13 cellular contexts compared by ENCODE assay signal in genomic region chr11:45091563-45092392, GRCh38. TPM values are rescaled to one million over a fixed set of nuclear protein-coding genes. Genes with fewer than 3 reads are reported as not detected.
DNase-seq lines count a peak whose midpoint lies in the region; FAIRE-seq and TF ChIP-seq lines count a peak whose summit lies in the region.
"Had no signal": no experiment of that assay in that cellular context is flagged by ENCODE, and none has a peak within 500 bp of the region (broad histone marks: within the 10 kb centered on the region; RNA-seq: fewer than 3 reads in every experiment).

No MANE protein-coding gene starts in this region.

- intact Hi-C loops in MCF 10A (cut with micrococcal nuclease) = no loop called here
- intact Hi-C loops in kidney (cut with DNase I) = no loop called here
- intact Hi-C loops in activated T-helper 1 cell treated with anti-CD3 and anti-CD28 coated beads, Interleukin-12 subunit alpha, Interleukin-12 subunit beta, Interleukin-2, Interleukin-4 antibody, amounts not matched to agents 30 ng/mL and 10 ng/mL and 1 ng/mL, durations not matched to agents 14 hours and 24 hours and 36 hours (cut with micrococcal nuclease) = no loop called here

- no TSS peak for BruUV-seq in MCF 10A (replicated peaks; lab: Mats Ljungman, UMichigan)

- POLR2A ChIA-PET in MCF 10A (lab: Yijun Ruan, JAX) = interaction anchor here (1.2 kb wide), 1 partner anchor 151 kb away, joined by 3 read pairs; no protein-coding TSS in a partner anchor

- H3K4me3 ChIP-seq in AG10803 (ENCODE audit: low read length) (no peak overlapping the region), kidney (ENCODE audit: low read length in 2 of 2) (no peak overlapping the region), BE2C (ENCODE audit: low read depth, low read length) (no peak overlapping the region)

- no peaks in the 10 kb centered on the region for H3K27me3 ChIP-seq in BE2C

- H3K36me3 Mint-ChIP-seq in MCF 10A (ENCODE audit: insufficient read depth, unreplicated experiment) = peaks cover 6% of the 10 kb centered on the region
- H3K36me3 Mint-ChIP-seq in activated T-helper 1 cell treated with anti-CD3 and anti-CD28 coated beads, Interleukin-12 subunit alpha, Interleukin-12 subunit beta, Interleukin-2, Interleukin-4 antibody, amounts not matched to agents 30 ng/mL and 10 ng/mL and 1 ng/mL, durations not matched to agents 14 hours and 24 hours and 36 hours (ENCODE audit: low read depth) = no peaks in the 10 kb centered on the region
- H3K36me3 Mint-ChIP-seq: stimulated activated memory B cell treated with anti-CD40 and anti-IgM and Interleukin-4, amounts not matched to agents 10 μg/mL and 1 μg/mL and 100 μg/mL, for 72 hours had no signal

- H3K27ac ChIP-seq in kidney (ENCODE audit: low read depth in 2 of 2, low read length in 2 of 2) = peak overlapping the region in 1 of 2 donors; percentile 23

- peak; percentile 77 for DNase-seq in AG10803 (ENCODE audit: low read depth)
- DNase-seq in GM03348 (ENCODE audit: low spot score) = peak; percentile 53
- DNase-seq in MCF 10A (ENCODE audit: unreplicated experiment) = no peak
- DNase-seq in kidney = peak; percentile 87
- no peak for DNase-seq in GM19239 (ENCODE audit: insufficient read length, low spot score)
- DNase-seq in NCI-H526 treated with DMSO at 0.1 percent for 48 hours (lab: John Stamatoyannopoulos, UW) = no peak
- DNase-seq in BE2C = no peak
- DNase-seq in activated T-helper 1 cell treated with anti-CD3 and anti-CD28 coated beads, Interleukin-12 subunit alpha, Interleukin-12 subunit beta, Interleukin-2, Interleukin-4 antibody, amounts not matched to agents 30 ng/mL and 10 ng/mL and 1 ng/mL, durations not matched to agents 14 hours and 24 hours and 36 hours (ENCODE audit: low spot score) = no peak
- DNase-seq: midbrain, NCI-H2029, RPMI8226 had no signal

- peaks cover 51% of the 10 kb centered on the region for H3K4me1 Mint-ChIP-seq in MCF 10A (ENCODE audit: insufficient read depth, unreplicated experiment)
- peaks cover 13% of the 10 kb centered on the region for H3K4me1 Mint-ChIP-seq in activated T-helper 1 cell treated with anti-CD3 and anti-CD28 coated beads, Interleukin-12 subunit alpha, Interleukin-12 subunit beta, Interleukin-2, Interleukin-4 antibody, amounts not matched to agents 30 ng/mL and 10 ng/mL and 1 ng/mL, durations not matched to agents 14 hours and 24 hours and 36 hours (ENCODE audit: low read depth)

- H3K27ac Mint-ChIP-seq in MCF 10A (ENCODE audit: low read depth, unreplicated experiment) = peak overlapping the region; percentile 31
- no peak overlapping the region for H3K27ac Mint-ChIP-seq in activated T-helper 1 cell treated with anti-CD3 and anti-CD28 coated beads, Interleukin-12 subunit alpha, Interleukin-12 subunit beta, Interleukin-2, Interleukin-4 antibody, amounts not matched to agents 30 ng/mL and 10 ng/mL and 1 ng/mL, durations not matched to agents 14 hours and 24 hours and 36 hours
- H3K27ac Mint-ChIP-seq: stimulated activated memory B cell treated with anti-CD40 and anti-IgM and Interleukin-4, amounts not matched to agents 10 μg/mL and 1 μg/mL and 100 μg/mL, for 72 hours had no signal

- no peak overlapping the region for H3K4me3 Mint-ChIP-seq in MCF 10A (ENCODE audit: unreplicated experiment)
- no peak overlapping the region for H3K4me3 Mint-ChIP-seq in activated T-helper 1 cell treated with anti-CD3 and anti-CD28 coated beads, Interleukin-12 subunit alpha, Interleukin-12 subunit beta, Interleukin-2, Interleukin-4 antibody, amounts not matched to agents 30 ng/mL and 10 ng/mL and 1 ng/mL, durations not matched to agents 14 hours and 24 hours and 36 hours
- H3K4me3 Mint-ChIP-seq: stimulated activated memory B cell treated with anti-CD40 and anti-IgM and Interleukin-4, amounts not matched to agents 10 μg/mL and 1 μg/mL and 100 μg/mL, for 72 hours had no signal

- H3K36me3 ChIP-seq in kidney (ENCODE audit: control insufficient read depth in 1 of 2, insufficient read depth in 2 of 2, low read length in 2 of 2) (no peaks in the 10 kb centered on the region), BE2C (no peaks in the 10 kb centered on the region)

- TF ChIP-seq CTCF in AG10803 (conservative IDR thresholded peaks at IDR 0.05; ENCODE audit: low read length) (no peak), MCF 10A (IDR thresholded peaks at IDR 0.05; ENCODE audit: unreplicated experiment) (no peak), kidney (IDR thresholded peaks at IDR 0.05; ENCODE audit: borderline replicate concordance, extremely low read depth, insufficient read depth) (no peak), BE2C (IDR thresholded peaks at IDR 0.05; ENCODE audit: low read depth, low read length) (no peak)

- FAIRE-seq in kidney (lab: Jason Lieb, UNC) = no peak
- no peak for FAIRE-seq in GM19239 (lab: Jason Lieb, UNC)
- FAIRE-seq: frontal cortex had no signal

- H3K9me3 Mint-ChIP-seq in MCF 10A (ENCODE audit: unreplicated experiment) = peaks cover 12% of the 10 kb centered on the region
- no peaks in the 10 kb centered on the region for H3K9me3 Mint-ChIP-seq in activated T-helper 1 cell treated with anti-CD3 and anti-CD28 coated beads, Interleukin-12 subunit alpha, Interleukin-12 subunit beta, Interleukin-2, Interleukin-4 antibody, amounts not matched to agents 30 ng/mL and 10 ng/mL and 1 ng/mL, durations not matched to agents 14 hours and 24 hours and 36 hours
- H3K9me3 Mint-ChIP-seq: stimulated activated memory B cell treated with anti-CD40 and anti-IgM and Interleukin-4, amounts not matched to agents 10 μg/mL and 1 μg/mL and 100 μg/mL, for 72 hours had no signal

- CTCF ChIA-PET in MCF 10A (lab: Yijun Ruan, JAX) = interaction anchor here (0.7 to 22.3 kb wide), 4 partner anchors 12 to 247 kb away, joined by 3 to 1181 read pairs (median 18); no protein-coding TSS in a partner anchor

- H3K4me1 ChIP-seq in kidney (ENCODE audit: control insufficient read depth in 1 of 2, insufficient read depth in 1 of 2, low read depth in 1 of 2, low read length in 2 of 2) (peaks cover 6 to 16% of the 10 kb centered on the region in 2 donors), BE2C (no peaks in the 10 kb centered on the region)

- no peak overlapping the region for H3K9ac ChIP-seq in kidney (ENCODE audit: low read length in 2 of 2)

- H3K27me3 Mint-ChIP-seq in MCF 10A (ENCODE audit: insufficient read depth, unreplicated experiment) = no peaks in the 10 kb centered on the region
- peaks cover 26% of the 10 kb centered on the region for H3K27me3 Mint-ChIP-seq in activated T-helper 1 cell treated with anti-CD3 and anti-CD28 coated beads, Interleukin-12 subunit alpha, Interleukin-12 subunit beta, Interleukin-2, Interleukin-4 antibody, amounts not matched to agents 30 ng/mL and 10 ng/mL and 1 ng/mL, durations not matched to agents 14 hours and 24 hours and 36 hours (ENCODE audit: insufficient read depth)
- H3K27me3 Mint-ChIP-seq: stimulated activated memory B cell treated with anti-CD40 and anti-IgM and Interleukin-4, amounts not matched to agents 10 μg/mL and 1 μg/mL and 100 μg/mL, for 72 hours had no signal

- no peaks in the 10 kb centered on the region for H3K9me3 ChIP-seq in kidney (ENCODE audit: control insufficient read depth in 1 of 2, low read length in 2 of 2)
- H3K9me3 ChIP-seq in BE2C = no peaks in the 10 kb centered on the region

RNA-seq across cellular contexts. Expression of gene PRDM11, which starts 54.7 kb away (rescaled TPM):
- 4.0 and 4.9 TPM in 2 replicates for total RNA-seq in MCF 10A (2022)
- 22.5 TPM for total RNA-seq in kidney
- 2.9 TPM for polyA plus RNA-seq in kidney (ENCODE audit: insufficient read depth, low read depth, low replicate concordance)
- 5.9 TPM for polyA plus RNA-seq in BE2C (2012; ENCODE audit: insufficient read depth, insufficient read length, low read depth)
- 1.3 and 2.2 TPM in 2 replicates for total RNA-seq in activated T-helper 1 cell treated with anti-CD3 and anti-CD28 coated beads, Interleukin-12 subunit alpha, Interleukin-12 subunit beta, Interleukin-2, Interleukin-4 antibody, amounts not matched to agents 30 ng/mL and 10 ng/mL and 1 ng/mL, durations not matched to agents 14 hours and 24 hours and 36 hours

Comparison
In these comparisons a context has a peak if more than half of its experiments do, and no peak if none do; other contexts are left out.
1. DNase-seq: peak in AG10803 (single experiment), GM03348 (single experiment) and kidney (single experiment); none in MCF 10A (single experiment), GM19239 (single experiment), NCI-H526 treated with DMSO at 0.1 percent for 48 hours (single experiment), BE2C (single experiment) and activated T-helper 1 cell treated with anti-CD3 and anti-CD28 coated beads, Interleukin-12 subunit alpha, Interleukin-12 subunit beta, Interleukin-2, Interleukin-4 antibody, amounts not matched to agents 30 ng/mL and 10 ng/mL and 1 ng/mL, durations not matched to agents 14 hours and 24 hours and 36 hours (single experiment).